In the genomic region with DNA sequence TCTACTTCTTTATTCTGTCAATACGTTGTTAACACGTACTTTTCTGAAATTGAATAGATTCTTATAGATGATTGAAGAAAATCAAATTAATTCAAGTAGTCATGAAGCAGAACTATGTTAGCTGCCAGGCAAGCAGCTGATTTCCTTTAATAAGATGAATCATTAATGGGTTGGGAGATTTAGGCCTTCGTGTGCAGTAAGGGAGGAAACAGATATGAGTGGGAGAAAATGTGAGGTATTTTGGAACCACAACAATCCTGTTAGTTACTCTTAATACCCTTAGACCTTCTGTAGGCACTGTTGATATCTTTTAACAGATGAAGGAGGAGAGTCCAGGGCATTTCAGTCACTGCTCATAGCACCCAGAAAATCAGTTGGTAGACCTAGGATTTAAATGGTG, we compare ENCODE assay signal across 12 cellular contexts.
DNase-seq lines count a peak whose midpoint lies in the region; ATAC-seq, FAIRE-seq and TF ChIP-seq lines count a peak whose summit lies in the region.
"Had no signal": no experiment of that assay in that cellular context is flagged by ENCODE, and none has a peak within 500 bp of the region (broad histone marks: within the 10 kb centered on the region; RNA-seq: fewer than 3 reads in every experiment).

No MANE protein-coding gene starts in this region.

- no peak for DNase-seq in Calu3
- DNase-seq in RPMI7951 (ENCODE audit: low read depth): peak; percentile 81
- no peak for DNase-seq in esophagus squamous epithelium (lab: John Stamatoyannopoulos, UW)
- no peak for DNase-seq in pancreas
- no peak for DNase-seq in hippocampal formation (lab: John Stamatoyannopoulos, UW)
- no peak for DNase-seq in LoVo (ENCODE audit: low spot score)
- DNase-seq: heart right ventricle, nucleus accumbens had no signal

- 21 to 25% methylated on average over 3 of the region's 3 CpGs for WGBS in esophagus squamous epithelium, 2 donors
- 42 to 43% methylated on average over 3 of the region's 3 CpGs for WGBS in pancreas, 2 donors

- H3K4me3 ChIP-seq in esophagus squamous epithelium: no peak overlapping the region
- H3K4me3 ChIP-seq in pancreas: no peak overlapping the region
- H3K4me3 ChIP-seq: heart right ventricle had no signal

- H3K27ac ChIP-seq in esophagus squamous epithelium (peak overlapping the region; percentile 43 to 77 (median 62)), pancreas (peak overlapping the region; percentile 41 to 72 (median 58))
- H3K27ac ChIP-seq: VCaP had no signal

- ATAC-seq in pancreas (peak; percentile 50 to 86 (median 75)), GM21526 (IDR thresholded peaks at IDR 0.05; ENCODE audit: low FRiP score, unreplicated experiment) (no peak), GM19397 (IDR thresholded peaks at IDR 0.05; ENCODE audit: unreplicated experiment) (no peak)

- peaks cover 8% of the 10 kb centered on the region for H3K36me3 Mint-ChIP-seq in Calu3 (ENCODE audit: insufficient read depth, unreplicated experiment)

- no peaks in the 10 kb centered on the region for H3K27me3 Mint-ChIP-seq in Calu3 (ENCODE audit: unreplicated experiment)
- H3K27me3 Mint-ChIP-seq: activated naive CD4-positive, alpha-beta T cell treated with anti-CD3 and anti-CD28 coated beads, Interleukin-2, amount 50 U/mL, for 24 hours had no signal

- FAIRE-seq in pancreas (lab: Jason Lieb, UNC): no peak

- peaks cover 5% of the 10 kb centered on the region for H3K9me3 Mint-ChIP-seq in Calu3 (ENCODE audit: low read depth, unreplicated experiment)
- H3K9me3 Mint-ChIP-seq: activated naive CD4-positive, alpha-beta T cell treated with anti-CD3 and anti-CD28 coated beads, Interleukin-2, amount 50 U/mL, for 24 hours had no signal

- no TSS peak for BruUV-seq in Calu3 (replicated peaks; lab: Mats Ljungman, UMichigan)

- no peak for TF ChIP-seq POLR2A in esophagus squamous epithelium (IDR thresholded peaks at IDR 0.05)

- no peak overlapping the region for H3K4me3 Mint-ChIP-seq in Calu3 (ENCODE audit: low read depth, unreplicated experiment)
- H3K4me3 Mint-ChIP-seq: activated naive CD4-positive, alpha-beta T cell treated with anti-CD3 and anti-CD28 coated beads, Interleukin-2, amount 50 U/mL, for 24 hours had no signal

- intact Hi-C loops in Calu3 (cut with micrococcal nuclease; ENCODE audit: unreplicated experiment): no loop called here
- intact Hi-C loops in esophagus squamous epithelium (cut with DNase I): no loop called here
- intact Hi-C loops in pancreas (cut with DNase I): no loop called here

- H3K27me3 ChIP-seq in esophagus squamous epithelium (no peaks in the 10 kb centered on the region), pancreas (no peaks in the 10 kb centered on the region)
- H3K27me3 ChIP-seq: heart right ventricle had no signal

- CTCF ChIA-PET in Calu3 (lab: Charles Lee): interaction anchor here (0.6 to 1.1 kb wide), 2 partner anchors 25 to 56 kb away, joined by 3 to 5 read pairs; no protein-coding TSS in a partner anchor

- H3K9me3 ChIP-seq in esophagus squamous epithelium (no peaks in the 10 kb centered on the region), pancreas (no peaks in the 10 kb centered on the region)
- H3K9me3 ChIP-seq: heart right ventricle had no signal

- peaks cover 63% of the 10 kb centered on the region for H3K4me1 Mint-ChIP-seq in Calu3 (ENCODE audit: low read depth, unreplicated experiment)

- H3K27ac Mint-ChIP-seq in Calu3 (ENCODE audit: unreplicated experiment): peak overlapping the region; percentile 73
- H3K27ac Mint-ChIP-seq: activated naive CD4-positive, alpha-beta T cell treated with anti-CD3 and anti-CD28 coated beads, Interleukin-2, amount 50 U/mL, for 24 hours had no signal

- H3K4me1 ChIP-seq in esophagus squamous epithelium (peaks cover 0 to 33% (median 15%) of the 10 kb centered on the region in 3 donors), pancreas (peaks cover 6 to 10% (median 9%) of the 10 kb centered on the region in 3 donors)

- no peak for TF ChIP-seq CTCF in Calu3 (IDR thresholded peaks at IDR 0.05; ENCODE audit: unreplicated experiment)
- TF ChIP-seq CTCF in esophagus squamous epithelium (IDR thresholded peaks at IDR 0.05): no peak
- TF ChIP-seq CTCF in pancreas (IDR thresholded peaks at IDR 0.05): no peak

- H3K36me3 ChIP-seq in esophagus squamous epithelium: no peaks in the 10 kb centered on the region
- no peaks in the 10 kb centered on the region for H3K36me3 ChIP-seq in pancreas
- H3K36me3 ChIP-seq: heart right ventricle had no signal

Comparison
In these comparisons a context has a peak if more than half of its experiments do, and no peak if none do; other contexts are left out.
1. ATAC-seq: peak in pancreas (4 of 4); none in GM21526 (single experiment) and GM19397 (single experiment).